In the genomic region with DNA sequence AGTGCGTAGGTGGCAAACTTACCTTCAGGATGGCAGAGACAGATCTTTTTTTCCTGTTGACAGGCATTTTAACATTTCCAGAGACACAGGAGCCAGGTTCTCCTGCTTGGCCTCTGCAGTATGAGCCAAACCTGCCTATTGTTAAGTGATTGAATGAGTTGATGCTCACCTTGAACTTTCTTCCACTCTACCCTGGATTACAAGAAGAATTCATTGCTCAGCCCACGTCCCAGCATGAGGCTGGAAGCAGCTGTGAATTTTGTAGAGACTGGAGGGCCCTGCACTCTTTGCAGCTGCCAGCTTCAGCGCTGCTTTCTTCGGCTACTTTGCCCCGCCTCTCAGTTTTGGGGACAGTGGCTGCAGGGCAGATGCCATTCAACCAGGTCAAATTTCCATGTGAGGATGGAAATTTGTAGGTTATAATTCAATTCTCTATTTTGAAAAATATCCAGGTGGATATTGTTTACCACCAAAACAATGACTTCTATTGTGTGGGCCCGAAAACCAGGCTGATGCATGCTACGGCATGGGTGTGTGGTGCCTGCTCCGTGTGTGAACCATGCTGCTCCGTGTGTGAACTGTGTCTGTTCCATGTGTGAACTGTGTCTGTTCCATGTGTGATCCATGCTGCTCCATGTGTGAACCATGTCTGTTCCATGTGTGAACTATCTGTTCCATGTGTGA, we compare ENCODE assay signal across 1 cellular context.
TF ChIP-seq lines count a peak whose summit lies in the region.

No MANE protein-coding gene starts in this region.

TF ChIP-seq in H1, 55 proteins besides CTCF, POLR2A, EP300 and RAD21:
- TF ChIP-seq NRF1 (IDR thresholded peaks at IDR 0.05; ENCODE audit: low read depth, low read length), result no peak
- TF ChIP-seq, protein P1, sequence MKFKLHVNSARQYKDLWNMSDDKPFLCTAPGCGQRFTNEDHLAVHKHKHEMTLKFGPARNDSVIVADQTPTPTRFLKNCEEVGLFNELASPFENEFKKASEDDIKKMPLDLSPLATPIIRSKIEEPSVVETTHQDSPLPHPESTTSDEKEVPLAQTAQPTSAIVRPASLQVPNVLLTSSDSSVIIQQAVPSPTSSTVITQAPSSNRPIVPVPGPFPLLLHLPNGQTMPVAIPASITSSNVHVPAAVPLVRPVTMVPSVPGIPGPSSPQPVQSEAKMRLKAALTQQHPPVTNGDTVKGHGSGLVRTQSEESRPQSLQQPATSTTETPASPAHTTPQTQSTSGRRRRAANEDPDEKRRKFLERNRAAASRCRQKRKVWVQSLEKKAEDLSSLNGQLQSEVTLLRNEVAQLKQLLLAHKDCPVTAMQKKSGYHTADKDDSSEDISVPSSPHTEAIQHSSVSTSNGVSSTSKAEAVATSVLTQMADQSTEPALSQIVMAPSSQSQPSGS (IDR thresholded peaks at IDR 0.05; ENCODE audit: low read length), result no peak
- no peak for TF ChIP-seq SP2 (IDR thresholded peaks at IDR 0.05; ENCODE audit: low read length)
- no peak for TF ChIP-seq CREB1 (IDR thresholded peaks at IDR 0.05)
- no peak for TF ChIP-seq ZNF274 (IDR thresholded peaks at IDR 0.05; ENCODE audit: borderline replicate concordance, extremely low read depth, low read length)
- no peak for TF ChIP-seq CBX5 (IDR thresholded peaks at IDR 0.05; ENCODE audit: low read depth, low read length)
- TF ChIP-seq RFX5 (IDR thresholded peaks at IDR 0.05; ENCODE audit: borderline replicate concordance, low read depth, low read length), result no peak
- TF ChIP-seq, protein P2, sequence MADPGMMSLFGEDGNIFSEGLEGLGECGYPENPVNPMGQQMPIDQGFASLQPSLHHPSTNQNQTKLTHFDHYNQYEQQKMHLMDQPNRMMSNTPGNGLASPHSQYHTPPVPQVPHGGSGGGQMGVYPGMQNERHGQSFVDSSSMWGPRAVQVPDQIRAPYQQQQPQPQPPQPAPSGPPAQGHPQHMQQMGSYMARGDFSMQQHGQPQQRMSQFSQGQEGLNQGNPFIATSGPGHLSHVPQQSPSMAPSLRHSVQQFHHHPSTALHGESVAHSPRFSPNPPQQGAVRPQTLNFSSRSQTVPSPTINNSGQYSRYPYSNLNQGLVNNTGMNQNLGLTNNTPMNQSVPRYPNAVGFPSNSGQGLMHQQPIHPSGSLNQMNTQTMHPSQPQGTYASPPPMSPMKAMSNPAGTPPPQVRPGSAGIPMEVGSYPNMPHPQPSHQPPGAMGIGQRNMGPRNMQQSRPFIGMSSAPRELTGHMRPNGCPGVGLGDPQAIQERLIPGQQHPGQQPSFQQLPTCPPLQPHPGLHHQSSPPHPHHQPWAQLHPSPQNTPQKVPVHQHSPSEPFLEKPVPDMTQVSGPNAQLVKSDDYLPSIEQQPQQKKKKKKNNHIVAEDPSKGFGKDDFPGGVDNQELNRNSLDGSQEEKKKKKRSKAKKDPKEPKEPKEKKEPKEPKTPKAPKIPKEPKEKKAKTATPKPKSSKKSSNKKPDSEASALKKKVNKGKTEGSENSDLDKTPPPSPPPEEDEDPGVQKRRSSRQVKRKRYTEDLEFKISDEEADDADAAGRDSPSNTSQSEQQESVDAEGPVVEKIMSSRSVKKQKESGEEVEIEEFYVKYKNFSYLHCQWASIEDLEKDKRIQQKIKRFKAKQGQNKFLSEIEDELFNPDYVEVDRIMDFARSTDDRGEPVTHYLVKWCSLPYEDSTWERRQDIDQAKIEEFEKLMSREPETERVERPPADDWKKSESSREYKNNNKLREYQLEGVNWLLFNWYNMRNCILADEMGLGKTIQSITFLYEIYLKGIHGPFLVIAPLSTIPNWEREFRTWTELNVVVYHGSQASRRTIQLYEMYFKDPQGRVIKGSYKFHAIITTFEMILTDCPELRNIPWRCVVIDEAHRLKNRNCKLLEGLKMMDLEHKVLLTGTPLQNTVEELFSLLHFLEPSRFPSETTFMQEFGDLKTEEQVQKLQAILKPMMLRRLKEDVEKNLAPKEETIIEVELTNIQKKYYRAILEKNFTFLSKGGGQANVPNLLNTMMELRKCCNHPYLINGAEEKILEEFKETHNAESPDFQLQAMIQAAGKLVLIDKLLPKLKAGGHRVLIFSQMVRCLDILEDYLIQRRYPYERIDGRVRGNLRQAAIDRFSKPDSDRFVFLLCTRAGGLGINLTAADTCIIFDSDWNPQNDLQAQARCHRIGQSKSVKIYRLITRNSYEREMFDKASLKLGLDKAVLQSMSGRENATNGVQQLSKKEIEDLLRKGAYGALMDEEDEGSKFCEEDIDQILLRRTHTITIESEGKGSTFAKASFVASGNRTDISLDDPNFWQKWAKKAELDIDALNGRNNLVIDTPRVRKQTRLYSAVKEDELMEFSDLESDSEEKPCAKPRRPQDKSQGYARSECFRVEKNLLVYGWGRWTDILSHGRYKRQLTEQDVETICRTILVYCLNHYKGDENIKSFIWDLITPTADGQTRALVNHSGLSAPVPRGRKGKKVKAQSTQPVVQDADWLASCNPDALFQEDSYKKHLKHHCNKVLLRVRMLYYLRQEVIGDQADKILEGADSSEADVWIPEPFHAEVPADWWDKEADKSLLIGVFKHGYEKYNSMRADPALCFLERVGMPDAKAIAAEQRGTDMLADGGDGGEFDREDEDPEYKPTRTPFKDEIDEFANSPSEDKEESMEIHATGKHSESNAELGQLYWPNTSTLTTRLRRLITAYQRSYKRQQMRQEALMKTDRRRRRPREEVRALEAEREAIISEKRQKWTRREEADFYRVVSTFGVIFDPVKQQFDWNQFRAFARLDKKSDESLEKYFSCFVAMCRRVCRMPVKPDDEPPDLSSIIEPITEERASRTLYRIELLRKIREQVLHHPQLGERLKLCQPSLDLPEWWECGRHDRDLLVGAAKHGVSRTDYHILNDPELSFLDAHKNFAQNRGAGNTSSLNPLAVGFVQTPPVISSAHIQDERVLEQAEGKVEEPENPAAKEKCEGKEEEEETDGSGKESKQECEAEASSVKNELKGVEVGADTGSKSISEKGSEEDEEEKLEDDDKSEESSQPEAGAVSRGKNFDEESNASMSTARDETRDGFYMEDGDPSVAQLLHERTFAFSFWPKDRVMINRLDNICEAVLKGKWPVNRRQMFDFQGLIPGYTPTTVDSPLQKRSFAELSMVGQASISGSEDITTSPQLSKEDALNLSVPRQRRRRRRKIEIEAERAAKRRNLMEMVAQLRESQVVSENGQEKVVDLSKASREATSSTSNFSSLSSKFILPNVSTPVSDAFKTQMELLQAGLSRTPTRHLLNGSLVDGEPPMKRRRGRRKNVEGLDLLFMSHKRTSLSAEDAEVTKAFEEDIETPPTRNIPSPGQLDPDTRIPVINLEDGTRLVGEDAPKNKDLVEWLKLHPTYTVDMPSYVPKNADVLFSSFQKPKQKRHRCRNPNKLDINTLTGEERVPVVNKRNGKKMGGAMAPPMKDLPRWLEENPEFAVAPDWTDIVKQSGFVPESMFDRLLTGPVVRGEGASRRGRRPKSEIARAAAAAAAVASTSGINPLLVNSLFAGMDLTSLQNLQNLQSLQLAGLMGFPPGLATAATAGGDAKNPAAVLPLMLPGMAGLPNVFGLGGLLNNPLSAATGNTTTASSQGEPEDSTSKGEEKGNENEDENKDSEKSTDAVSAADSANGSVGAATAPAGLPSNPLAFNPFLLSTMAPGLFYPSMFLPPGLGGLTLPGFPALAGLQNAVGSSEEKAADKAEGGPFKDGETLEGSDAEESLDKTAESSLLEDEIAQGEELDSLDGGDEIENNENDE (IDR thresholded peaks at IDR 0.05; ENCODE audit: insufficient replicate concordance, low read length), result no peak
- no peak for TF ChIP-seq HDAC6 (IDR thresholded peaks at IDR 0.05; ENCODE audit: low read depth, low read length)
- no peak for TF ChIP-seq POLR2AphosphoS5 (IDR thresholded peaks at IDR 0.05; ENCODE audit: low read depth, low read length)
- no peak; the same call in 1 of the 2 replicates for TF ChIP-seq BACH1 (IDR thresholded peaks at IDR 0.05; ENCODE audit: low read length)
- no peak for TF ChIP-seq BCL11A (IDR thresholded peaks at IDR 0.05; ENCODE audit: low read depth in 2 of 2, low read length in 2 of 2)
- no peak for TF ChIP-seq MAFK (IDR thresholded peaks at IDR 0.05; ENCODE audit: low read depth, low read length)
- TF ChIP-seq, protein P3, sequence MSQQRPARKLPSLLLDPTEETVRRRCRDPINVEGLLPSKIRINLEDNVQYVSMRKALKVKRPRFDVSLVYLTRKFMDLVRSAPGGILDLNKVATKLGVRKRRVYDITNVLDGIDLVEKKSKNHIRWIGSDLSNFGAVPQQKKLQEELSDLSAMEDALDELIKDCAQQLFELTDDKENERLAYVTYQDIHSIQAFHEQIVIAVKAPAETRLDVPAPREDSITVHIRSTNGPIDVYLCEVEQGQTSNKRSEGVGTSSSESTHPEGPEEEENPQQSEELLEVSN (IDR thresholded peaks at IDR 0.05), result no peak
- no peak for TF ChIP-seq SIX5 (IDR thresholded peaks at IDR 0.05; ENCODE audit: low read depth, low read length)
- no peak for TF ChIP-seq JUND (IDR thresholded peaks at IDR 0.05; ENCODE audit: low read length)
- TF ChIP-seq SP4 (IDR thresholded peaks at IDR 0.05; ENCODE audit: low read length), result no peak
- no peak for TF ChIP-seq CTBP2 (IDR thresholded peaks at IDR 0.05; ENCODE audit: borderline replicate concordance, insufficient read depth, insufficient read length, low read length)
- TF ChIP-seq JUN (IDR thresholded peaks at IDR 0.05; ENCODE audit: low read depth, low read length), result no peak
- no peak for TF ChIP-seq GTF2F1 (IDR thresholded peaks at IDR 0.05; ENCODE audit: borderline replicate concordance, low read depth, low read length)
TF ChIP-seq in H1: peak in this region for 0.
